8 cellular contexts compared by ENCODE assay signal in genomic region chr1:23168079-23168461, GRCh38. TPM values are rescaled to one million over a fixed set of nuclear protein-coding genes. Genes with fewer than 3 reads are reported as not detected.
A peak's percentile ranks its signal among the peaks of the same experiment; 100 is the strongest.
DNase-seq lines count a peak whose midpoint lies in the region; ATAC-seq and TF ChIP-seq lines count a peak whose summit lies in the region.

No MANE protein-coding gene starts in this region.

- TF ChIP-seq CTCF in Caco-2 (IDR thresholded peaks at IDR 0.05; ENCODE audit: insufficient read depth in 1 of 2, low read depth in 1 of 2, low read length in 1 of 2, severe bottlenecking in 1 of 2, unreplicated experiment in 1 of 2) (no peak), neural cell (IDR thresholded peaks at IDR 0.05; ENCODE audit: poor library complexity, severe bottlenecking) (no peak)

- no peaks in the 10 kb centered on the region for H3K9me2 ChIP-seq in neural cell (ENCODE audit: insufficient read depth, low read length)

- peak overlapping the region; percentile 75 for H3K9ac ChIP-seq in neural cell (ENCODE audit: low read length)

- DNase-seq in Caco-2 (no peak), NCI-H1436 (lab: John Stamatoyannopoulos, UW) (no peak)
- DNase-seq in activated CD4-positive, CD25-positive, alpha-beta regulatory T cell treated with anti-CD3 and anti-CD28 coated beads, Interleukin-2, amount 50 U/mL, for 72 hours: peak; percentile 38

- H3K36me3 Mint-ChIP-seq in Caco-2 (ENCODE audit: insufficient read depth, unreplicated experiment): peaks cover 9% of the 10 kb centered on the region

- peak overlapping the region; percentile 99 for H3K4me3 Mint-ChIP-seq in Caco-2 (ENCODE audit: unreplicated experiment)

- H3K27ac ChIP-seq in esophagus (ENCODE audit: low read depth in 2 of 2, low read length in 1 of 2): peak overlapping the region; percentile 93 to 95
- peak overlapping the region; percentile 71 for H3K27ac ChIP-seq in neural cell (ENCODE audit: low read length)

- H3K4me1 ChIP-seq in Caco-2 (peaks cover 4% of the 10 kb centered on the region; the same call in 1 of the 2 replicates), esophagus (ENCODE audit: control insufficient read depth in 2 of 2, insufficient read depth in 2 of 2, low read length in 1 of 2) (no peaks in the 10 kb centered on the region)

- peaks cover 37% of the 10 kb centered on the region for H3K79me2 ChIP-seq in neural cell (replicated peaks; ENCODE audit: insufficient read depth, low read length)

- TF ChIP-seq RAD21 in neural cell (conservative IDR thresholded peaks at IDR 0.05): no peak

- no peak overlapping the region for H3K4me2 ChIP-seq in neural cell (ENCODE audit: low read length)

- CTCF ChIA-PET in Caco-2 (lab: Charles Lee): interaction anchor here (1.2 kb wide), 1 partner anchor 17 kb away, joined by 11 read pairs; no protein-coding TSS in a partner anchor

- H2AFZ ChIP-seq in neural cell (ENCODE audit: low read depth, low read length): no peak overlapping the region

- ATAC-seq in HG03159 (IDR thresholded peaks at IDR 0.05; ENCODE audit: unreplicated experiment) (peak; percentile 43), GM19467 (IDR thresholded peaks at IDR 0.05; ENCODE audit: unreplicated experiment) (no peak), HG03135 (IDR thresholded peaks at IDR 0.05; ENCODE audit: unreplicated experiment) (no peak)

- no peaks in the 10 kb centered on the region for H3K27me3 Mint-ChIP-seq in Caco-2 (ENCODE audit: insufficient read depth, unreplicated experiment)

- H3K4me3 ChIP-seq in Caco-2 (ENCODE audit: low read depth, low read length) (peak overlapping the region; percentile 68), esophagus (ENCODE audit: low read depth in 1 of 2, low read length in 2 of 2) (peak overlapping the region; percentile 86 to 89), neural cell (ENCODE audit: low read length) (peak overlapping the region; percentile 94)

- 1% methylated on average over 13 to 50 of the region's 50 CpGs for WGBS in esophagus, 2 donors

- POLR2A ChIA-PET in Caco-2 (lab: Charles Lee): no interaction called here

- peak overlapping the region; percentile 97 for H3K27ac Mint-ChIP-seq in Caco-2 (ENCODE audit: unreplicated experiment)

- no peak for TF ChIP-seq EP300 in neural cell (conservative IDR thresholded peaks at IDR 0.05; ENCODE audit: poor library complexity, severe bottlenecking)

- no peaks in the 10 kb centered on the region for H3K36me3 ChIP-seq in Caco-2 (ENCODE audit: control insufficient read depth, insufficient read depth, low read length)
- no peaks in the 10 kb centered on the region for H3K36me3 ChIP-seq in esophagus (ENCODE audit: control insufficient read depth in 2 of 2, insufficient read depth in 2 of 2, low read length in 1 of 2)
- H3K36me3 ChIP-seq in neural cell (ENCODE audit: insufficient read depth, low read length): no peaks in the 10 kb centered on the region

- intact Hi-C loops in Caco-2 (cut with micrococcal nuclease; ENCODE audit: unreplicated experiment): loop anchor here (5.0 kb wide), 2 partner anchors 46 to 151 kb away; partner anchors contain the start of genes KDM1A and TEX46

- H3K9me3 ChIP-seq in Caco-2: no peaks in the 10 kb centered on the region
- no peaks in the 10 kb centered on the region for H3K9me3 ChIP-seq in esophagus (ENCODE audit: control insufficient read depth in 2 of 2, insufficient read depth in 1 of 2, low read depth in 1 of 2, low read length in 1 of 2)
- H3K9me3 ChIP-seq in neural cell (ENCODE audit: low read length): no peaks in the 10 kb centered on the region

- H3K9me3 Mint-ChIP-seq in Caco-2 (ENCODE audit: unreplicated experiment): no peaks in the 10 kb centered on the region

- peaks cover 10% of the 10 kb centered on the region for H3K4me1 Mint-ChIP-seq in Caco-2 (ENCODE audit: low read depth, unreplicated experiment)

- H3K27me3 ChIP-seq in Caco-2 (replicated peaks; ENCODE audit: control insufficient read depth, insufficient read depth, low read length) (no peaks in the 10 kb centered on the region), esophagus (ENCODE audit: control insufficient read depth in 1 of 2, insufficient read depth in 2 of 2, low read length in 2 of 2) (no peaks in the 10 kb centered on the region), neural cell (ENCODE audit: insufficient read depth, low read depth, low read length) (no peaks in the 10 kb centered on the region)

- peaks cover 8% of the 10 kb centered on the region for H3F3A ChIP-seq in neural cell (ENCODE audit: insufficient read depth, low read length, poor library complexity, severe bottlenecking)

- no peaks in the 10 kb centered on the region for H4K20me1 ChIP-seq in neural cell (ENCODE audit: insufficient read depth)

- BruUV-seq in Caco-2 (replicated peaks; lab: Mats Ljungman, UMichigan): no TSS peak

TF ChIP-seq in neural cell, 6 proteins besides CTCF, POLR2A, EP300 and RAD21:
- TF ChIP-seq EZH2 (IDR thresholded peaks at IDR 0.05; ENCODE audit: borderline replicate concordance, insufficient read depth, low read length, poor library complexity, severe bottlenecking) (no peak), SMC3 (conservative IDR thresholded peaks at IDR 0.05; ENCODE audit: poor library complexity) (no peak), TAF1 (IDR thresholded peaks at IDR 0.05; ENCODE audit: low read depth) (no peak), MXI1 (conservative IDR thresholded peaks at IDR 0.05; ENCODE audit: poor library complexity, severe bottlenecking) (no peak), REST (IDR thresholded peaks at IDR 0.05; ENCODE audit: borderline replicate concordance) (no peak), POLR2AphosphoS5 (IDR thresholded peaks at IDR 0.05) (no peak)

RNA-seq across cellular contexts. Expression of gene LUZP1, which starts 0.6 kb away (rescaled TPM):
- 20.0 and 20.6 TPM in 2 replicates for total RNA-seq in Caco-2 (2022)
- polyA plus RNA-seq in esophagus (1 to 10 TPM; 3.6 to 4.4 TPM), neural cell (2.3 and 3.4 TPM in 2 replicates)
- 14.9 and 19.1 TPM in 2 replicates for polyA minus RNA-seq in neural cell

RNA-seq across cellular contexts. Expression of gene HTR1D, which starts 49.2 kb away (rescaled TPM):
- 7.7 and 8.7 TPM in 2 replicates for total RNA-seq in Caco-2 (2022)
- polyA plus RNA-seq in esophagus (not detected), neural cell (not detected in 2 replicates)
- not detected in 2 replicates for polyA minus RNA-seq in neural cell
